In genomic region chr18:63159590-63159989, GRCh38 we compare ENCODE assay signal across 1 cellular context.
TF ChIP-seq lines count a peak whose summit lies in the region.

No MANE protein-coding gene starts in this region.

TF ChIP-seq in HEK293, 187 proteins besides CTCF, POLR2A, EP300 and RAD21 (continued from another document):
- no peak for TF ChIP-seq ZBTB49 (tag by site-specific recombination; IDR thresholded peaks at IDR 0.05; ENCODE audit: low read depth)
